Comparison of ENCODE assay signal across 1 cellular context in genomic region chr4:183100298-183100599, GRCh38.
TF ChIP-seq lines count a peak whose summit lies in the region.

No MANE protein-coding gene starts in this region.

TF ChIP-seq in GM23338, 12 proteins besides CTCF, POLR2A, EP300 and RAD21 (continued from another document):
- TF ChIP-seq, protein P1, sequence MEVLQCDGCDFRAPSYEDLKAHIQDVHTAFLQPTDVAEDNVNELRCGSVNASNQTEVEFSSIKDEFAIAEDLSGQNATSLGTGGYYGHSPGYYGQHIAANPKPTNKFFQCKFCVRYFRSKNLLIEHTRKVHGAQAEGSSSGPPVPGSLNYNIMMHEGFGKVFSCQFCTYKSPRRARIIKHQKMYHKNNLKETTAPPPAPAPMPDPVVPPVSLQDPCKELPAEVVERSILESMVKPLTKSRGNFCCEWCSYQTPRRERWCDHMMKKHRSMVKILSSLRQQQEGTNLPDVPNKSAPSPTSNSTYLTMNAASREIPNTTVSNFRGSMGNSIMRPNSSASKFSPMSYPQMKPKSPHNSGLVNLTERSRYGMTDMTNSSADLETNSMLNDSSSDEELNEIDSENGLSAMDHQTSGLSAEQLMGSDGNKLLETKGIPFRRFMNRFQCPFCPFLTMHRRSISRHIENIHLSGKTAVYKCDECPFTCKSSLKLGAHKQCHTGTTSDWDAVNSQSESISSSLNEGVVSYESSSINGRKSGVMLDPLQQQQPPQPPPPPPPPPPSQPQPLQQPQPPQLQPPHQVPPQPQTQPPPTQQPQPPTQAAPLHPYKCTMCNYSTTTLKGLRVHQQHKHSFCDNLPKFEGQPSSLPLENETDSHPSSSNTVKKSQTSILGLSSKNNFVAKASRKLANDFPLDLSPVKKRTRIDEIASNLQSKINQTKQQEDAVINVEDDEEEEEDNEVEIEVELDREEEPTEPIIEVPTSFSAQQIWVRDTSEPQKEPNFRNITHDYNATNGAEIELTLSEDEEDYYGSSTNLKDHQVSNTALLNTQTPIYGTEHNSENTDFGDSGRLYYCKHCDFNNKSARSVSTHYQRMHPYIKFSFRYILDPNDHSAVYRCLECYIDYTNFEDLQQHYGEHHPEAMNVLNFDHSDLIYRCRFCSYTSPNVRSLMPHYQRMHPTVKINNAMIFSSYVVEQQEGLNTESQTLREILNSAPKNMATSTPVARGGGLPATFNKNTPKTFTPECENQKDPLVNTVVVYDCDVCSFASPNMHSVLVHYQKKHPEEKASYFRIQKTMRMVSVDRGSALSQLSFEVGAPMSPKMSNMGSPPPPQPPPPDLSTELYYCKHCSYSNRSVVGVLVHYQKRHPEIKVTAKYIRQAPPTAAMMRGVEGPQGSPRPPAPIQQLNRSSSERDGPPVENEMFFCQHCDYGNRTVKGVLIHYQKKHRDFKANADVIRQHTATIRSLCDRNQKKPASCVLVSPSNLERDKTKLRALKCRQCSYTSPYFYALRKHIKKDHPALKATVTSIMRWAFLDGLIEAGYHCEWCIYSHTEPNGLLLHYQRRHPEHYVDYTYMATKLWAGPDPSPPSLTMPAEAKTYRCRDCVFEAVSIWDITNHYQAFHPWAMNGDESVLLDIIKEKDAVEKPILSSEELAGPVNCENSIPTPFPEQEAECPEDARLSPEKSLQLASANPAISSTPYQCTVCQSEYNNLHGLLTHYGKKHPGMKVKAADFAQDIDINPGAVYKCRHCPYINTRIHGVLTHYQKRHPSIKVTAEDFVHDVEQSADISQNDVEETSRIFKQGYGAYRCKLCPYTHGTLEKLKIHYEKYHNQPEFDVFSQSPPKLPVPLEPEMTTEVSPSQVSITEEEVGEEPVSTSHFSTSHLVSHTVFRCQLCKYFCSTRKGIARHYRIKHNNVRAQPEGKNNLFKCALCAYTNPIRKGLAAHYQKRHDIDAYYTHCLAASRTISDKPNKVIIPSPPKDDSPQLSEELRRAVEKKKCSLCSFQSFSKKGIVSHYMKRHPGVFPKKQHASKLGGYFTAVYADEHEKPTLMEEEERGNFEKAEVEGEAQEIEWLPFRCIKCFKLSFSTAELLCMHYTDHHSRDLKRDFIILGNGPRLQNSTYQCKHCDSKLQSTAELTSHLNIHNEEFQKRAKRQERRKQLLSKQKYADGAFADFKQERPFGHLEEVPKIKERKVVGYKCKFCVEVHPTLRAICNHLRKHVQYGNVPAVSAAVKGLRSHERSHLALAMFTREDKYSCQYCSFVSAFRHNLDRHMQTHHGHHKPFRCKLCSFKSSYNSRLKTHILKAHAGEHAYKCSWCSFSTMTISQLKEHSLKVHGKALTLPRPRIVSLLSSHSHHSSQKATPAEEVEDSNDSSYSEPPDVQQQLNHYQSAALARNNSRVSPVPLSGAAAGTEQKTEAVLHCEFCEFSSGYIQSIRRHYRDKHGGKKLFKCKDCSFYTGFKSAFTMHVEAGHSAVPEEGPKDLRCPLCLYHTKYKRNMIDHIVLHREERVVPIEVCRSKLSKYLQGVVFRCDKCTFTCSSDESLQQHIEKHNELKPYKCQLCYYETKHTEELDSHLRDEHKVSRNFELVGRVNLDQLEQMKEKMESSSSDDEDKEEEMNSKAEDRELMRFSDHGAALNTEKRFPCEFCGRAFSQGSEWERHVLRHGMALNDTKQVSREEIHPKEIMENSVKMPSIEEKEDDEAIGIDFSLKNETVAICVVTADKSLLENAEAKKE (CRISPR knock-in tag; IDR thresholded peaks at IDR 0.05) = no peak
- TF ChIP-seq ZNF331 (CRISPR knock-in tag; IDR thresholded peaks at IDR 0.05; ENCODE audit: low read depth) (no peak), EZH2phosphoT487 (IDR thresholded peaks at IDR 0.05; ENCODE audit: unreplicated experiment) (no peak), POLR2AphosphoS5 (IDR thresholded peaks at IDR 0.05; ENCODE audit: low read depth) (no peak), STAT1 (IDR thresholded peaks at IDR 0.05; ENCODE audit: unreplicated experiment) (no peak), ETS1 (IDR thresholded peaks at IDR 0.05) (no peak)
